In genomic region chr17:57919912-57920311, GRCh38 we compare ENCODE assay signal across 21 cellular contexts. TPM values are rescaled to one million over a fixed set of nuclear protein-coding genes. Genes with fewer than 3 reads are reported as not detected.
DNase-seq lines count a peak whose midpoint lies in the region; ATAC-seq, FAIRE-seq and TF ChIP-seq lines count a peak whose summit lies in the region.
"Had no signal": no experiment of that assay in that cellular context is flagged by ENCODE, and none has a peak within 500 bp of the region (broad histone marks: within the 10 kb centered on the region; RNA-seq: fewer than 3 reads in every experiment).

No MANE protein-coding gene starts in this region.

- FAIRE-seq in D721Med (lab: Jason Lieb, UNC) = peak; percentile 67

- H3K4me3 ChIP-seq in sigmoid colon = no peak overlapping the region
- H3K4me3 ChIP-seq: GM23248, heart right ventricle had no signal

- no peak for TF ChIP-seq EP300 in sigmoid colon (IDR thresholded peaks at IDR 0.05)

- H3K9me3 ChIP-seq in sigmoid colon = no peaks in the 10 kb centered on the region
- H3K9me3 ChIP-seq: heart right ventricle had no signal

- DNase-seq in D721Med (ENCODE audit: insufficient read length, low spot score) (no peak), NCI-H69 (lab: John Stamatoyannopoulos, UW) (peak; percentile 86), islet precursor cell (peak; percentile 65), sigmoid colon (no peak), G401 (ENCODE audit: low spot score) (no peak), NCI-H2081 (lab: John Stamatoyannopoulos, UW) (no peak), mucosa of gallbladder (ENCODE audit: low spot score) (no peak)
- DNase-seq: activated CD4-positive, alpha-beta T cell treated with anti-CD3 and anti-CD28 coated beads, Interleukin-2, amount 10 ng/mL, durations not matched to agents 24 days and 14 days; activated T-cell treated with anti-CD3 and anti-CD28 coated beads, Interleukin-2, amount 50 U/mL, for 72 hours; aorta; dermis blood vessel endothelial cell; GM23248; heart right ventricle; NCI-H1105; NCI-H526; RPMI8226; T-helper 17 cell had no signal

- no peaks in the 10 kb centered on the region for H3K36me3 ChIP-seq in sigmoid colon
- H3K36me3 ChIP-seq: heart right ventricle had no signal

- no peaks in the 10 kb centered on the region for H3K27me3 ChIP-seq in sigmoid colon
- H3K27me3 ChIP-seq: heart right ventricle had no signal

- intact Hi-C loops in sigmoid colon (cut with DNase I) = no loop called here

- no peak for TF ChIP-seq CTCF in D721Med (IDR thresholded peaks at IDR 0.05; ENCODE audit: insufficient read depth, missing control alignments)
- no peak for TF ChIP-seq CTCF in sigmoid colon (IDR thresholded peaks at IDR 0.05)

- ATAC-seq in HG03135 (IDR thresholded peaks at IDR 0.05; ENCODE audit: unreplicated experiment) = no peak
- ATAC-seq: activated naive CD4-positive, alpha-beta T cell treated with anti-CD3 and anti-CD28 coated beads, Interleukin-2, amount 50 U/mL, for 72 hours; activated T-cell treated with anti-CD3 and anti-CD28 coated beads, Interleukin-2, amount 50 U/mL, for 72 hours; heart right ventricle; natural killer cell treated with Interleukin-12 subunit alpha and Interleukin-12 subunit beta and Interleukin-15 and Interleukin-18, amount 100 ng/mL, for 72 hours; sciatic nerve; T-helper 17 cell had no signal

- H3K27ac ChIP-seq in sigmoid colon = peak overlapping the region; percentile 97 to 100 (median 99)
- H3K27ac ChIP-seq: GM23248 had no signal

- TF ChIP-seq POLR2A in sigmoid colon (IDR thresholded peaks at IDR 0.05) = no peak

- peaks cover 0 to 99% (median 92%) of the 10 kb centered on the region in 4 donors for H3K4me1 ChIP-seq in sigmoid colon

- in situ Hi-C loops in G401 (cut with HindIII; ENCODE audit: low sequenced_read_pairs) = loop anchor here (10.0 kb wide), 1 partner anchor 75 kb away; no protein-coding TSS in a partner anchor

- WGBS in sigmoid colon, 2 donors = 93% methylated on average over 5 of the region's 5 CpGs

RNA-seq across cellular contexts. Expression of gene CUEDC1, which starts 35.3 kb away (rescaled TPM):
- total RNA-seq in sigmoid colon (10 to 100 TPM; 29.5 to 64.0 (median 33.7) TPM), mucosa of gallbladder (36.9 TPM)
- polyA plus RNA-seq in sigmoid colon = 10 to 100 TPM in 2 of 3 donors, 1 to 10 TPM in 1; 3.0 to 20.0 (median 11.4) TPM
- 26.7 and 42.3 TPM in 2 replicates for total RNA-seq in G401 (2014; rRNA removed; shearing (Covaris generic))

Comparison
In these comparisons a context has a peak if more than half of its experiments do, and no peak if none do; other contexts are left out.
1. DNase-seq: peak in NCI-H69 (single experiment) and islet precursor cell (single experiment); none in D721Med (single experiment), sigmoid colon (single experiment), G401 (single experiment), NCI-H2081 (0 of 2) and mucosa of gallbladder (single experiment).